In the genomic region with DNA sequence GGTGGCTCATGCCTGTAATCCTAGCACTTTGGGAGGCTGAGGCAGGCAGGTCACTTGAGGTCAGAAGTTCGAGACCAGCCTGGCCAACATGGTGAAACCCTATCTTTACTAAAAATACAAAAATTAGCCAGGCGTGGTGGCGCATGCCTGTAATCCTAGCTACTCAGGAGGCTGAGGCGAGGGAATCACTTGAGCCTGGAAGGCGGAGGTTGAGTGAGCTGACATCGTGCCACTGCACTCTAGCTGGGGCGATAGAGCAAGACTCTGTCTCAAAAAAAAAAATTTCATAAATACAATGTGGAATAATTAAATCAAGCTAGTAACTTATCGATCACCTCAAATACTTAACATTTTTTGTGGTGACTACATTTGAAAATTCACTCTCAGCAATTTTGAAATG, we compare ENCODE assay signal across 2 cellular contexts.
A peak's percentile ranks its signal among the peaks of the same experiment; 100 is the strongest.
TF ChIP-seq lines count a peak whose summit lies in the region.

No MANE protein-coding gene starts in this region.

TF ChIP-seq in A549, 52 proteins besides CTCF, POLR2A, EP300 and RAD21:
- TF ChIP-seq MAFK (IDR thresholded peaks at IDR 0.05; ENCODE audit: partially characterized antibody): peak; percentile 17
TF ChIP-seq in A549: peak in this region for 1; not testable (repeated sequence) for 51.

TF ChIP-seq in K562, 482 proteins besides CTCF, POLR2A, EP300 and RAD21:
- TF ChIP-seq ZNF316 (IDR thresholded peaks at IDR 0.05) (peak; percentile 57), C11orf30 (IDR thresholded peaks at IDR 0.05; ENCODE audit: low read depth) (0 out of 2 replicates have a peak, but pooled peaks have one; percentile 9)
